In the genomic region with DNA sequence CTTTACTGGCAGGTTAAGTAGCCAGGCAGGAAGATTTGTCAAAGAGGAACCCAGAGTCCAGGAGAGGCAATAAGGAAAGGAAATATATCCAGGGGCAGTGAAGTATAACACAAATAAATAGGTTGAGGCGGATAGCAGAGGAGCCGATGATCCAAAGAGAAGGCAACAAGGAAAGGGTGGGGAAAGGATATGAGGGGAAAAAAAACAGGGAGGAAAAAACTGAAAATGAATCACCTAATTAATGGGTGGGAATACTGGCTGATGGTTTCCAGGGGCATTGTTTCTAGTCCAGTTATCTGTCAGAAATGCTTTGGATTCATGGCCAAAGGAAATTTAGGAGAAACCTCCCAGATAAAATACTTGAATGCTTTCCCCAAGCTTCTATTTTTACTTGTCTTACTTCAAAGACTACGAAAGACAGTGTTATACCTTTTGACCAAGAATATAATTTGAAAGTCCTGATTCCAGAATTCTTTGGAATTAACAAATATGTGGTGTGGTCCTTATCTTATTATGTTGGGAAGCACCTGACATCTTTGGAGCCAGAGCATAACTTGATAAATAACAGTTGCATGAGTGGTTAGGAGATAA, we compare ENCODE assay signal across 10 cellular contexts.
DNase-seq lines count a peak whose midpoint lies in the region; ATAC-seq and TF ChIP-seq lines count a peak whose summit lies in the region.
"Had no signal": no experiment of that assay in that cellular context is flagged by ENCODE, and none has a peak within 500 bp of the region (broad histone marks: within the 10 kb centered on the region; RNA-seq: fewer than 3 reads in every experiment).

No MANE protein-coding gene starts in this region.

- H3K4me1 ChIP-seq in BE2C, result peaks cover 57% of the 10 kb centered on the region
- H3K4me1 ChIP-seq in PC-9 (replicated peaks; ENCODE audit: insufficient read depth), result peaks cover 69% of the 10 kb centered on the region
- peaks cover 53% of the 10 kb centered on the region for H3K4me1 ChIP-seq in foreskin keratinocyte
- H3K4me1 ChIP-seq in psoas muscle, result peaks cover 74% of the 10 kb centered on the region

- no TSS peak for BruUV-seq in PC-9 (replicated peaks; lab: Mats Ljungman, UMichigan)

- ATAC-seq in foreskin keratinocyte (no peak), psoas muscle (no peak), HG03565 (IDR thresholded peaks at IDR 0.05; ENCODE audit: unreplicated experiment) (no peak)
- ATAC-seq: CD8-positive, alpha-beta T cell had no signal

- POLR2A ChIA-PET in PC-9 (lab: Charles Lee; ENCODE audit: unreplicated experiment), result no interaction called here

- intact Hi-C loops in PC-9 (cut with micrococcal nuclease; ENCODE audit: unreplicated experiment), result loop anchor here (5.0 kb wide), 1 partner anchor 146 kb away; a partner anchor contains a TSS
- intact Hi-C loops in psoas muscle (cut with DNase I), result loop anchor here in 1 of 2 donors (5.0 kb wide), 3 partner anchors 39 to 91 kb away; no protein-coding TSS in a partner anchor

- DNase-seq in BE2C (peak; percentile 44), PC-9 (no peak), foreskin keratinocyte (no peak), psoas muscle (no peak), AG08395 (ENCODE audit: low spot score) (no peak), NCI-H1048 (lab: John Stamatoyannopoulos, UW) (no peak)
- no peak for DNase-seq in stimulated activated CD4-positive, alpha-beta T cell treated with anti-CD3 and anti-CD28 coated beads, Interleukin-4, amount 100 ng/mL, for 1 hour
- DNase-seq: CD8-positive, alpha-beta T cell; NCI-H2227 treated with DMSO at 0.1 percent for 48 hours had no signal

- 44 to 61% (median 52%) methylated on average over 3 of the region's 3 CpGs for WGBS in psoas muscle, 3 donors

- H3K36me3 ChIP-seq in BE2C (no peaks in the 10 kb centered on the region), PC-9 (ENCODE audit: low read depth) (no peaks in the 10 kb centered on the region), psoas muscle (ENCODE audit: insufficient read depth in 1 of 2, low read depth in 1 of 2) (no peaks in the 10 kb centered on the region)

- no peak overlapping the region for H2AFZ ChIP-seq in PC-9

- H3K27ac ChIP-seq in PC-9, result peak overlapping the region; percentile 100
- H3K27ac ChIP-seq in foreskin keratinocyte, result peak overlapping the region; percentile 57
- H3K27ac ChIP-seq in psoas muscle, result peak overlapping the region; percentile 93

- H3K9me2 ChIP-seq in PC-9 (ENCODE audit: insufficient read depth), result no peaks in the 10 kb centered on the region

- H3K9me3 ChIP-seq in BE2C (no peaks in the 10 kb centered on the region), PC-9 (ENCODE audit: insufficient read depth, low read depth) (peaks cover 1% of the 10 kb centered on the region; the same call in 1 of the 2 replicates), psoas muscle (no peaks in the 10 kb centered on the region)

- no peaks in the 10 kb centered on the region for H4K20me1 ChIP-seq in PC-9 (ENCODE audit: insufficient read depth)

- H3F3A ChIP-seq in PC-9 (ENCODE audit: insufficient read depth, low read depth), result peaks cover 53% of the 10 kb centered on the region

- no peak overlapping the region for H3K4me2 ChIP-seq in PC-9

- no peaks in the 10 kb centered on the region for H3K27me3 ChIP-seq in BE2C
- no peaks in the 10 kb centered on the region for H3K27me3 ChIP-seq in PC-9 (ENCODE audit: insufficient read depth, low read depth)
- H3K27me3 ChIP-seq in foreskin keratinocyte, result no peaks in the 10 kb centered on the region
- no peaks in the 10 kb centered on the region for H3K27me3 ChIP-seq in psoas muscle (ENCODE audit: insufficient read depth in 3 of 3, low read length in 2 of 3)

- peak overlapping the region; percentile 39 for H3K4me3 ChIP-seq in BE2C (ENCODE audit: low read depth, low read length)
- H3K4me3 ChIP-seq in PC-9, result no peak overlapping the region
- H3K4me3 ChIP-seq in psoas muscle, result no peak overlapping the region

- TF ChIP-seq CTCF in BE2C (IDR thresholded peaks at IDR 0.05; ENCODE audit: low read depth, low read length) (no peak), PC-9 (conservative IDR thresholded peaks at IDR 0.05) (no peak), foreskin keratinocyte (conservative IDR thresholded peaks at IDR 0.05) (no peak), psoas muscle (IDR thresholded peaks at IDR 0.05) (no peak)

- CTCF ChIA-PET in PC-9 (lab: Charles Lee), result interaction anchor here (0.6 kb wide), 1 partner anchor 167 kb away, joined by 4 read pairs; no protein-coding TSS in a partner anchor

- peaks cover 17% of the 10 kb centered on the region for H3K79me2 ChIP-seq in PC-9 (ENCODE audit: low read depth)
